In the genomic region with DNA sequence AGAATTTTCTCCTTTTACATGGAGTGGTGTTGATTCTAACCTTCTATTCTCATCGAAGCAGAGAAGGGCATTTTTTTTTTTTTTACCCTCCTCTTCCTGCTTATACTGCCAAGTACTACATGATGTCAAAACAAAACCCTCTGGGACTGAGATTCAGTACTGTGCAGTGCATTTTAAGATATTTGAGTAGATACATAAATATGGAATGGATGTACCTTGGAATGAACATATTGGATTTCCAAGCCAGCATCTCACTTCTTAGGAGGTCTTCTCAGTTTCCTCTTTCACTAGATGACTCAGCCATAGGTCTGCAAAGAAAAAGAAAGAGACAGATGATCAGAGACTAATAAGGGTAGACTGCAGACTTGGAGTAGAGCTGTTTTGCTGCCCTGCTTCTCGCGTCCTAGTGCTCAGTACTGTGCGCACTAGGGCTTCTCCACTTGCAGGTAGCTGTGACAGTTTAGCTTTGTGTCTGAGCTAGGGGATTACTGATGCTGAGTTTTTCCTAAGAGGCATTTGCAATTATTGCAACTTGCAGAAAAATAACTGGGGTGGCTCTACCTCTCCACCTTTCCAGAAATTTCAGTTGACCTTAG, we compare ENCODE assay signal across 16 cellular contexts. TPM values are rescaled to one million over a fixed set of nuclear protein-coding genes. Genes with fewer than 3 reads are reported as not detected.
A peak's percentile ranks its signal among the peaks of the same experiment; 100 is the strongest.
DNase-seq lines count a peak whose midpoint lies in the region; ATAC-seq and TF ChIP-seq lines count a peak whose summit lies in the region.
"Had no signal": no experiment of that assay in that cellular context is flagged by ENCODE, and none has a peak within 500 bp of the region (broad histone marks: within the 10 kb centered on the region; RNA-seq: fewer than 3 reads in every experiment).

No MANE protein-coding gene starts in this region.

- intact Hi-C loops in left colon (cut with DNase I, micrococcal nuclease) = no loop called here

- H3K27me3 ChIP-seq in AG04450 (ENCODE audit: control insufficient read depth, insufficient read depth, low read length) = no peaks in the 10 kb centered on the region
- H3K27me3 ChIP-seq: Peyer's patch had no signal

- peak overlapping the region; percentile 84 for H3K27ac ChIP-seq in AG04450 (ENCODE audit: low read depth, low read length)
- H3K27ac ChIP-seq: KMS-11, Peyer's patch had no signal

- H3K27ac Mint-ChIP-seq in WTC11 = 0 out of 2 replicates have a peak overlapping the region, but pooled peaks have one; percentile 18
- H3K27ac Mint-ChIP-seq: activated B cell treated with CpG ODN at 0.5 μM for 24 hours; dendritic cell treated with granulocyte-macrophage colony-stimulating factor and Interleukin-4, amounts not matched to agents 40 ng/mL and 50 ng/mL, for 4 days had no signal

- no peak overlapping the region for H3K4me3 Mint-ChIP-seq in WTC11
- H3K4me3 Mint-ChIP-seq: activated B cell treated with CpG ODN at 0.5 μM for 24 hours; dendritic cell treated with granulocyte-macrophage colony-stimulating factor and Interleukin-4, amounts not matched to agents 40 ng/mL and 50 ng/mL, for 4 days had no signal

- no peaks in the 10 kb centered on the region for H3K36me3 Mint-ChIP-seq in WTC11

- H3K9me3 ChIP-seq in AG04450 (ENCODE audit: control insufficient read depth, insufficient read depth, low read length) = no peaks in the 10 kb centered on the region
- H3K9me3 ChIP-seq: Peyer's patch had no signal

- H3K27me3 Mint-ChIP-seq in WTC11 (ENCODE audit: low read depth) = no peaks in the 10 kb centered on the region

- H3K9me3 Mint-ChIP-seq in WTC11 = no peaks in the 10 kb centered on the region
- H3K9me3 Mint-ChIP-seq: activated B cell treated with CpG ODN at 0.5 μM for 24 hours; dendritic cell treated with granulocyte-macrophage colony-stimulating factor and Interleukin-4, amounts not matched to agents 40 ng/mL and 50 ng/mL, for 4 days had no signal

- H3K4me1 Mint-ChIP-seq in WTC11 = peaks cover 53% of the 10 kb centered on the region
- H3K4me1 Mint-ChIP-seq: activated B cell treated with CpG ODN at 0.5 μM for 24 hours had no signal

- TF ChIP-seq CTCF in AG04450 (IDR thresholded peaks at IDR 0.05; ENCODE audit: low read depth, low read length) (no peak), WTC11 (IDR thresholded peaks at IDR 0.05) (no peak)

- no peak for DNase-seq in AG04450 (ENCODE audit: low read depth, low spot score)
- peak; percentile 36 for DNase-seq in HS-27A (ENCODE audit: low read depth)
- DNase-seq in WTC11 (ENCODE audit: low spot score) = no peak
- DNase-seq in iris pigment epithelial cell (ENCODE audit: low read depth) = peak; percentile 54
- DNase-seq in left colon = no peak
- no peak for DNase-seq in NCI-H1694 (lab: John Stamatoyannopoulos, UW)
- DNase-seq in NCI-H345 (lab: John Stamatoyannopoulos, UW) = no peak
- no peak for DNase-seq in DMS114 treated with DMSO at 0.1 percent for 48 hours (lab: John Stamatoyannopoulos, UW; ENCODE audit: unreplicated experiment)
- DNase-seq: activated B cell treated with CpG ODN at 0.5 μM for 24 hours, amygdala, left cardiac atrium, Peyer's patch, SW 1271 had no signal

- POLR2A ChIA-PET in AG04450 (lab: Yijun Ruan, JAX) = interaction anchor here (0.7 kb wide), 1 partner anchor 1231 kb away, joined by 5 read pairs; no protein-coding TSS in a partner anchor
- POLR2A ChIA-PET in WTC11 (lab: Charles Lee) = interaction anchor here (0.6 kb wide), 1 partner anchor 532 kb away, joined by 3 read pairs; no protein-coding TSS in a partner anchor

- ATAC-seq in WTC11 (peak; percentile 67), left colon (no peak)
- ATAC-seq: esophagus mucosa, left cardiac atrium had no signal

- no peak overlapping the region; the same call in 1 of the 2 replicates for H3K4me3 ChIP-seq in AG04450 (ENCODE audit: low read depth, low read length)
- H3K4me3 ChIP-seq: Peyer's patch had no signal

- CTCF ChIA-PET in AG04450 (lab: Charles Lee) (interaction anchor here (0.5 to 1.4 kb wide), 5 partner anchors 113 to 1226 kb away, joined by 3 to 5 read pairs (median 4); no protein-coding TSS in a partner anchor), WTC11 (lab: Charles Lee) (interaction anchor here (0.7 to 1.8 kb wide), 3 partner anchors 14 to 313 kb away, joined by 3 to 8 read pairs (median 6); partner anchors contain the start of gene TRHDE)

TF ChIP-seq in WTC11, 78 proteins besides CTCF, POLR2A, EP300 and RAD21:
- TF ChIP-seq, protein P1, sequence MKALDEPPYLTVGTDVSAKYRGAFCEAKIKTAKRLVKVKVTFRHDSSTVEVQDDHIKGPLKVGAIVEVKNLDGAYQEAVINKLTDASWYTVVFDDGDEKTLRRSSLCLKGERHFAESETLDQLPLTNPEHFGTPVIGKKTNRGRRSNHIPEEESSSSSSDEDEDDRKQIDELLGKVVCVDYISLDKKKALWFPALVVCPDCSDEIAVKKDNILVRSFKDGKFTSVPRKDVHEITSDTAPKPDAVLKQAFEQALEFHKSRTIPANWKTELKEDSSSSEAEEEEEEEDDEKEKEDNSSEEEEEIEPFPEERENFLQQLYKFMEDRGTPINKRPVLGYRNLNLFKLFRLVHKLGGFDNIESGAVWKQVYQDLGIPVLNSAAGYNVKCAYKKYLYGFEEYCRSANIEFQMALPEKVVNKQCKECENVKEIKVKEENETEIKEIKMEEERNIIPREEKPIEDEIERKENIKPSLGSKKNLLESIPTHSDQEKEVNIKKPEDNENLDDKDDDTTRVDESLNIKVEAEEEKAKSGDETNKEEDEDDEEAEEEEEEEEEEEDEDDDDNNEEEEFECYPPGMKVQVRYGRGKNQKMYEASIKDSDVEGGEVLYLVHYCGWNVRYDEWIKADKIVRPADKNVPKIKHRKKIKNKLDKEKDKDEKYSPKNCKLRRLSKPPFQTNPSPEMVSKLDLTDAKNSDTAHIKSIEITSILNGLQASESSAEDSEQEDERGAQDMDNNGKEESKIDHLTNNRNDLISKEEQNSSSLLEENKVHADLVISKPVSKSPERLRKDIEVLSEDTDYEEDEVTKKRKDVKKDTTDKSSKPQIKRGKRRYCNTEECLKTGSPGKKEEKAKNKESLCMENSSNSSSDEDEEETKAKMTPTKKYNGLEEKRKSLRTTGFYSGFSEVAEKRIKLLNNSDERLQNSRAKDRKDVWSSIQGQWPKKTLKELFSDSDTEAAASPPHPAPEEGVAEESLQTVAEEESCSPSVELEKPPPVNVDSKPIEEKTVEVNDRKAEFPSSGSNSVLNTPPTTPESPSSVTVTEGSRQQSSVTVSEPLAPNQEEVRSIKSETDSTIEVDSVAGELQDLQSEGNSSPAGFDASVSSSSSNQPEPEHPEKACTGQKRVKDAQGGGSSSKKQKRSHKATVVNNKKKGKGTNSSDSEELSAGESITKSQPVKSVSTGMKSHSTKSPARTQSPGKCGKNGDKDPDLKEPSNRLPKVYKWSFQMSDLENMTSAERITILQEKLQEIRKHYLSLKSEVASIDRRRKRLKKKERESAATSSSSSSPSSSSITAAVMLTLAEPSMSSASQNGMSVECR (CRISPR knock-in tag; IDR thresholded peaks at IDR 0.05; ENCODE audit: borderline replicate concordance) = no peak
- TF ChIP-seq, protein P2, sequence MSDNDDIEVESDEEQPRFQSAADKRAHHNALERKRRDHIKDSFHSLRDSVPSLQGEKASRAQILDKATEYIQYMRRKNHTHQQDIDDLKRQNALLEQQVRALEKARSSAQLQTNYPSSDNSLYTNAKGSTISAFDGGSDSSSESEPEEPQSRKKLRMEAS (CRISPR knock-in tag; IDR thresholded peaks at IDR 0.05) = no peak
- TF ChIP-seq NFYB (CRISPR knock-in tag; conservative IDR thresholded peaks at IDR 0.05; ENCODE audit: low read depth) = no peak
- TF ChIP-seq NFE2L1 (CRISPR knock-in tag; IDR thresholded peaks at IDR 0.05) = no peak
- TF ChIP-seq, protein P3, sequence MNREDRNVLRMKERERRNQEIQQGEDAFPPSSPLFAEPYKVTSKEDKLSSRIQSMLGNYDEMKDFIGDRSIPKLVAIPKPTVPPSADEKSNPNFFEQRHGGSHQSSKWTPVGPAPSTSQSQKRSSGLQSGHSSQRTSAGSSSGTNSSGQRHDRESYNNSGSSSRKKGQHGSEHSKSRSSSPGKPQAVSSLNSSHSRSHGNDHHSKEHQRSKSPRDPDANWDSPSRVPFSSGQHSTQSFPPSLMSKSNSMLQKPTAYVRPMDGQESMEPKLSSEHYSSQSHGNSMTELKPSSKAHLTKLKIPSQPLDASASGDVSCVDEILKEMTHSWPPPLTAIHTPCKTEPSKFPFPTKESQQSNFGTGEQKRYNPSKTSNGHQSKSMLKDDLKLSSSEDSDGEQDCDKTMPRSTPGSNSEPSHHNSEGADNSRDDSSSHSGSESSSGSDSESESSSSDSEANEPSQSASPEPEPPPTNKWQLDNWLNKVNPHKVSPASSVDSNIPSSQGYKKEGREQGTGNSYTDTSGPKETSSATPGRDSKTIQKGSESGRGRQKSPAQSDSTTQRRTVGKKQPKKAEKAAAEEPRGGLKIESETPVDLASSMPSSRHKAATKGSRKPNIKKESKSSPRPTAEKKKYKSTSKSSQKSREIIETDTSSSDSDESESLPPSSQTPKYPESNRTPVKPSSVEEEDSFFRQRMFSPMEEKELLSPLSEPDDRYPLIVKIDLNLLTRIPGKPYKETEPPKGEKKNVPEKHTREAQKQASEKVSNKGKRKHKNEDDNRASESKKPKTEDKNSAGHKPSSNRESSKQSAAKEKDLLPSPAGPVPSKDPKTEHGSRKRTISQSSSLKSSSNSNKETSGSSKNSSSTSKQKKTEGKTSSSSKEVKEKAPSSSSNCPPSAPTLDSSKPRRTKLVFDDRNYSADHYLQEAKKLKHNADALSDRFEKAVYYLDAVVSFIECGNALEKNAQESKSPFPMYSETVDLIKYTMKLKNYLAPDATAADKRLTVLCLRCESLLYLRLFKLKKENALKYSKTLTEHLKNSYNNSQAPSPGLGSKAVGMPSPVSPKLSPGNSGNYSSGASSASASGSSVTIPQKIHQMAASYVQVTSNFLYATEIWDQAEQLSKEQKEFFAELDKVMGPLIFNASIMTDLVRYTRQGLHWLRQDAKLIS (CRISPR knock-in tag; IDR thresholded peaks at IDR 0.05; ENCODE audit: borderline replicate concordance) = no peak
- TF ChIP-seq GRHL2 (CRISPR knock-in tag; IDR thresholded peaks at IDR 0.05; ENCODE audit: insufficient replicate concordance, severe bottlenecking) = no peak
- no peak for TF ChIP-seq ZNF263 (CRISPR knock-in tag; IDR thresholded peaks at IDR 0.05; ENCODE audit: low read depth)
- TF ChIP-seq ELF4 (CRISPR knock-in tag; IDR thresholded peaks at IDR 0.05; ENCODE audit: low read depth) = no peak
- no peak for TF ChIP-seq MYBL2 (CRISPR knock-in tag; IDR thresholded peaks at IDR 0.05)

RNA-seq across cellular contexts. Expression of gene TPH2, which starts 20.4 kb away (rescaled TPM):
- polyA plus RNA-seq in AG04450 (2011; rRNA removed) = 0.04 TPM in 1 of 2 replicates, not detected in the other
- polyA minus RNA-seq in AG04450 (2011; rRNA and poly(A)+ RNA removed) = 0.26 TPM in 1 of 2 replicates, not detected in the other
- 0.55 to 0.83 TPM (median 0.64 TPM) in 3 replicates for total RNA-seq in WTC11 (2021)
- total RNA-seq in left colon = not detected
- total RNA-seq: activated B cell treated with CpG ODN at 0.5 μM for 24 hours, esophagus mucosa, left cardiac atrium, Peyer's patch had no signal

Comparison
In these comparisons a context has a peak if more than half of its experiments do, and no peak if none do; other contexts are left out.
1. DNase-seq: peak in HS-27A (single experiment) and iris pigment epithelial cell (single experiment); none in AG04450 (single experiment), WTC11 (single experiment), left colon (0 of 2), NCI-H1694 (single experiment), NCI-H345 (single experiment) and DMS114 treated with DMSO at 0.1 percent for 48 hours (single experiment).